ENCODE assay signal across 8 cellular contexts in genomic region chr16:74601131-74601871, GRCh38. TPM values are rescaled to one million over a fixed set of nuclear protein-coding genes. Genes with fewer than 3 reads are reported as not detected.
DNase-seq lines count a peak whose midpoint lies in the region; ATAC-seq and TF ChIP-seq lines count a peak whose summit lies in the region.

No MANE protein-coding gene starts in this region.

- no peak for TF ChIP-seq EP300 in sigmoid colon (IDR thresholded peaks at IDR 0.05)

- intact Hi-C loops in psoas muscle (cut with DNase I) = loop anchor here in 1 of 2 donors (10.0 kb wide), 1 partner anchor 64 kb away; the partner anchor contains the start of gene RFWD3
- intact Hi-C loops in sigmoid colon (cut with DNase I) = loop anchor here (10.0 kb wide), 1 partner anchor 514 kb away; the partner anchor contains the start of gene LDHD

- H3K4me3 ChIP-seq in Jurkat, Clone E6-1 (ENCODE audit: low read length) = peak overlapping the region; percentile 8; the same call in 1 of the 2 replicates
- H3K4me3 ChIP-seq in psoas muscle = no peak overlapping the region
- no peak overlapping the region for H3K4me3 ChIP-seq in sigmoid colon

- H3K4me1 ChIP-seq in psoas muscle = peaks cover 48% of the 10 kb centered on the region
- H3K4me1 ChIP-seq in sigmoid colon = peaks cover 0 to 27% (median 26%) of the 10 kb centered on the region in 4 donors

- H3K36me3 ChIP-seq in psoas muscle (ENCODE audit: insufficient read depth in 1 of 2, low read depth in 1 of 2) (no peaks in the 10 kb centered on the region), sigmoid colon (no peaks in the 10 kb centered on the region)

- in situ Hi-C loops in GM13976 (cut with MboI; ENCODE audit: low sequenced_read_pairs, unreplicated experiment) = loop anchor here (25.0 kb wide), 1 partner anchor 139 kb away; no protein-coding TSS in a partner anchor

- ATAC-seq in GM19043 (IDR thresholded peaks at IDR 0.05; ENCODE audit: low read depth, unreplicated experiment) = peak; percentile 87
- no peak for ATAC-seq in psoas muscle

- TF ChIP-seq CTCF in psoas muscle (IDR thresholded peaks at IDR 0.05) (no peak), sigmoid colon (IDR thresholded peaks at IDR 0.05) (no peak), GM13976 (IDR thresholded peaks at IDR 0.05; ENCODE audit: borderline replicate concordance, control extremely low read depth, extremely low read depth, insufficient read depth, missing control alignments) (no peak)

- H3K9me3 ChIP-seq in psoas muscle (no peaks in the 10 kb centered on the region), sigmoid colon (no peaks in the 10 kb centered on the region)

- WGBS in psoas muscle, 3 donors = 66 to 75% (median 73%) methylated on average over 9 of the region's 9 CpGs
- 23 to 32% methylated on average over 9 of the region's 9 CpGs for WGBS in sigmoid colon, 2 donors

- DNase-seq in Jurkat, Clone E6-1 (ENCODE audit: low read depth, low spot score) = peak; percentile 84
- peak; percentile 43 for DNase-seq in activated CD8-positive, alpha-beta memory T cell treated with anti-CD3 and anti-CD28 coated beads, Interleukin-2, amount 50 U/mL, for 1 hour (ENCODE audit: extremely low read depth)
- DNase-seq in psoas muscle (no peak), sigmoid colon (no peak), GM13976 (ENCODE audit: low spot score) (no peak), NCI-H774 (lab: John Stamatoyannopoulos, UW) (no peak), ureter (ENCODE audit: low spot score) (no peak)

- H3K27ac ChIP-seq in psoas muscle (peak overlapping the region; percentile 34), sigmoid colon (no peak overlapping the region)

- H3K27me3 ChIP-seq in psoas muscle (ENCODE audit: insufficient read depth in 3 of 3, low read length in 2 of 3) (no peaks in the 10 kb centered on the region), sigmoid colon (no peaks in the 10 kb centered on the region)

- TF ChIP-seq POLR2A in sigmoid colon (IDR thresholded peaks at IDR 0.05) = no peak

RNA-seq across cellular contexts. Expression of gene GLG1, which starts 5.6 kb away (rescaled TPM):
- polyA plus RNA-seq in Jurkat, Clone E6-1 (2012; ENCODE audit: insufficient read depth, insufficient read length) = 70.4 TPM
- 100 to 1,000 TPM in 1 of 4 donors, 10 to 100 TPM in 3; 60.1 to 107 (median 76.5) TPM for total RNA-seq in psoas muscle
- 10 to 100 TPM; 19.7 to 57.6 (median 24.6) TPM for polyA plus RNA-seq in psoas muscle
- 100 to 1,000 TPM in 2 of 4 donors, 10 to 100 TPM in 2; 78.7 to 138 (median 98.3) TPM for total RNA-seq in sigmoid colon
- polyA plus RNA-seq in sigmoid colon = 10 to 100 TPM in 1 of 3 donors, 1 to 10 TPM in 2; 4.2 to 59.2 (median 9.2) TPM
- 121 TPM for total RNA-seq in ureter

Comparison
In these comparisons a context has a peak if more than half of its experiments do, and no peak if none do; other contexts are left out.
1. DNase-seq: peak in Jurkat, Clone E6-1 (single experiment) and activated CD8-positive, alpha-beta memory T cell treated with anti-CD3 and anti-CD28 coated beads, Interleukin-2, amount 50 U/mL, for 1 hour (single experiment); none in psoas muscle (0 of 2), sigmoid colon (single experiment), GM13976 (single experiment), NCI-H774 (single experiment) and ureter (single experiment).